Comparison of ENCODE assay signal across 8 cellular contexts in the genomic region with DNA sequence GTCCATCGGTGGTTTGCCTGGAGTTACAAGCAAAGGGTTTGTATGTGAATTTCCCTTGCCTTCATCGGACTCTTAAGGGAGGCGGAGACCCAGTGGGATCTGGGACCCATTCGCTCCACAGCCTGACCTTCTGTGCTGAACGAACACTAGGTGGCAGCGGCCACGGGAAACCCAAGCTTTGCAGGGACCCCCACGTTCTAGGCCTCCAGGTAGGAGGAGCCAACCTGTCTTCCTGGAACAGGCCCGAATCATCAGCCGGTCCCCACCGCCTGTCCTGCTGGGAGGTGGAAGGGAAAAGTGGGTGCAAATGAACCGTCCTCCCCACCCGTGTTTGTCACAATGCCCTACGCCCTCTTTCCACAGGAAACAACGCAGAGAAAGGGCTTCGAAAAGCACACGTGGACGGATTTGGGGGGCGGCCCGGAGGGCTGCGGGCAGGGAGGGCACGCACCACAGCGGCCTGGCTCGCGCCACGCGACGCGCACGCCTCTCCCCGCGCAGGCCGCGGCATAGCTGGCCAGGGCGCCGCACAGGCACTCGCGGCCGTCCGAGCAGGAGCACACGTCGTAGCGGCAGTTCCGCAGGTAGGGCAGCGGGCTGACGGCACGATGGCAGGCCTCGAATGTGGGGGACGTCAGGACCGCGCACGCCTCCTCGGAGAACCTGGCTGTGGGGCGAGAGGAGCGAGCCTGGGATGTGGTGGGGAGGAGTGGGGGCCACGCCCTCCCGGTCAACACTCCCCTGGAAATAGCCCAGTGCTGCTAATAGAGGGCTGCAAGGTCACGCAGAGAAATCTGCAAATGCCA.
DNase-seq lines count a peak whose midpoint lies in the region; ATAC-seq and TF ChIP-seq lines count a peak whose summit lies in the region.

No MANE protein-coding gene starts in this region.

- no peaks in the 10 kb centered on the region for H3K9me2 ChIP-seq in hepatocyte (replicated peaks; ENCODE audit: insufficient read depth)

- no peaks in the 10 kb centered on the region for H3K36me3 Mint-ChIP-seq in activated CD8-positive, alpha-beta T cell treated with anti-CD3 and anti-CD28 coated beads, Interleukin-2, amount 10 ng/mL, durations not matched to agents 7 days and 5 days (ENCODE audit: low read depth)

- no peaks in the 10 kb centered on the region for H3K27me3 ChIP-seq in hepatocyte
- H3K27me3 ChIP-seq in suprapubic skin = peaks cover 7% of the 10 kb centered on the region

- TF ChIP-seq EP300 in suprapubic skin (IDR thresholded peaks at IDR 0.05) = no peak

- peak; percentile 67 for ATAC-seq in activated CD8-positive, alpha-beta T cell treated with anti-CD3 and anti-CD28 coated beads, Interleukin-2, amount 10 ng/mL, durations not matched to agents 7 days and 5 days
- ATAC-seq in HG03432 (IDR thresholded peaks at IDR 0.05; ENCODE audit: unreplicated experiment) = no peak

- H3K9me3 ChIP-seq in hepatocyte (ENCODE audit: low read depth) (no peaks in the 10 kb centered on the region), suprapubic skin (no peaks in the 10 kb centered on the region)

- H3K79me2 ChIP-seq in hepatocyte = no peaks in the 10 kb centered on the region

- no peak overlapping the region for H3K4me3 Mint-ChIP-seq in activated CD8-positive, alpha-beta T cell treated with anti-CD3 and anti-CD28 coated beads, Interleukin-2, amount 10 ng/mL, durations not matched to agents 7 days and 5 days

- WGBS in hepatocyte (ENCODE audit: low lambda C conversion rate, missing lambda C conversion rate) = 42% methylated on average over 55 of the region's 58 CpGs
- WGBS in suprapubic skin = 12% methylated on average over 14 of the region's 58 CpGs

- no peak overlapping the region for H3K27ac Mint-ChIP-seq in activated CD8-positive, alpha-beta T cell treated with anti-CD3 and anti-CD28 coated beads, Interleukin-2, amount 10 ng/mL, durations not matched to agents 7 days and 5 days

- peaks cover 18% of the 10 kb centered on the region for H3K27me3 Mint-ChIP-seq in activated CD8-positive, alpha-beta T cell treated with anti-CD3 and anti-CD28 coated beads, Interleukin-2, amount 10 ng/mL, durations not matched to agents 7 days and 5 days (ENCODE audit: low read depth)

- POLR2A ChIA-PET in activated CD8-positive, alpha-beta T cell treated with anti-CD3 and anti-CD28 coated beads, Interleukin-2, amount 10 ng/mL, durations not matched to agents 7 days and 5 days (lab: Charles Lee) = no interaction called here

- H3K4me1 ChIP-seq in hepatocyte (ENCODE audit: insufficient read depth) = peaks cover 41% of the 10 kb centered on the region
- H3K4me1 ChIP-seq in suprapubic skin = peaks cover 9% of the 10 kb centered on the region

- no peaks in the 10 kb centered on the region for H4K20me1 ChIP-seq in hepatocyte (ENCODE audit: insufficient read depth, poor library complexity, severe bottlenecking)

- H3K36me3 ChIP-seq in hepatocyte (replicated peaks; ENCODE audit: insufficient read depth, low read depth) (no peaks in the 10 kb centered on the region), suprapubic skin (no peaks in the 10 kb centered on the region)

- H3K4me2 ChIP-seq in hepatocyte = peak overlapping the region; percentile 62

- H3K4me3 ChIP-seq in hepatocyte = no peak overlapping the region
- peak overlapping the region; percentile 36 for H3K4me3 ChIP-seq in suprapubic skin

- TF ChIP-seq POLR2A in suprapubic skin (IDR thresholded peaks at IDR 0.05) = no peak

- peak overlapping the region; percentile 50 for H2AFZ ChIP-seq in hepatocyte

- H3K27ac ChIP-seq in hepatocyte (no peak overlapping the region), suprapubic skin (no peak overlapping the region)

- no peaks in the 10 kb centered on the region for H3K4me1 Mint-ChIP-seq in activated CD8-positive, alpha-beta T cell treated with anti-CD3 and anti-CD28 coated beads, Interleukin-2, amount 10 ng/mL, durations not matched to agents 7 days and 5 days (ENCODE audit: low read depth)

- no peaks in the 10 kb centered on the region for H3K9me3 Mint-ChIP-seq in activated CD8-positive, alpha-beta T cell treated with anti-CD3 and anti-CD28 coated beads, Interleukin-2, amount 10 ng/mL, durations not matched to agents 7 days and 5 days (ENCODE audit: insufficient read depth)

- CTCF ChIA-PET in activated CD8-positive, alpha-beta T cell treated with anti-CD3 and anti-CD28 coated beads, Interleukin-2, amount 10 ng/mL, durations not matched to agents 7 days and 5 days (lab: Charles Lee) = interaction anchor here (0.7 to 1.6 kb wide), 4 partner anchors 16 to 223 kb away, joined by 3 to 6 read pairs (median 3); no protein-coding TSS in a partner anchor

- DNase-seq in activated gamma-delta T cell treated with Interleukin-2 at 50 U/mL for 16 hours (peak; percentile 50), activated gamma-delta T cell (lab: John Stamatoyannopoulos, UW) (no peak), hepatocyte (ENCODE audit: low spot score) (no peak), suprapubic skin (ENCODE audit: low spot score in 2 of 2) (no peak), NK-92 (lab: John Stamatoyannopoulos, UW; ENCODE audit: unreplicated experiment) (no peak), cortex of kidney (lab: John Stamatoyannopoulos, UW) (no peak)
- DNase-seq in activated CD8-positive, alpha-beta T cell treated with anti-CD3 and anti-CD28 coated beads, Interleukin-2, amount 10 ng/mL, durations not matched to agents 7 days and 5 days = peak; percentile 42

- peak; percentile 39 for TF ChIP-seq CTCF in hepatocyte (IDR thresholded peaks at IDR 0.05; ENCODE audit: poor library complexity)
- TF ChIP-seq CTCF in suprapubic skin (IDR thresholded peaks at IDR 0.05) = no peak

Comparison
In these comparisons a context has a peak if more than half of its experiments do, and no peak if none do; other contexts are left out.
1. DNase-seq: peak in activated gamma-delta T cell treated with Interleukin-2 at 50 U/mL for 16 hours (single experiment) and activated CD8-positive, alpha-beta T cell treated with anti-CD3 and anti-CD28 coated beads, Interleukin-2, amount 10 ng/mL, durations not matched to agents 7 days and 5 days (single experiment); none in activated gamma-delta T cell (single experiment), hepatocyte (single experiment), suprapubic skin (0 of 2), NK-92 (single experiment) and cortex of kidney (single experiment).